8 cellular contexts compared by ENCODE assay signal in the genomic region with DNA sequence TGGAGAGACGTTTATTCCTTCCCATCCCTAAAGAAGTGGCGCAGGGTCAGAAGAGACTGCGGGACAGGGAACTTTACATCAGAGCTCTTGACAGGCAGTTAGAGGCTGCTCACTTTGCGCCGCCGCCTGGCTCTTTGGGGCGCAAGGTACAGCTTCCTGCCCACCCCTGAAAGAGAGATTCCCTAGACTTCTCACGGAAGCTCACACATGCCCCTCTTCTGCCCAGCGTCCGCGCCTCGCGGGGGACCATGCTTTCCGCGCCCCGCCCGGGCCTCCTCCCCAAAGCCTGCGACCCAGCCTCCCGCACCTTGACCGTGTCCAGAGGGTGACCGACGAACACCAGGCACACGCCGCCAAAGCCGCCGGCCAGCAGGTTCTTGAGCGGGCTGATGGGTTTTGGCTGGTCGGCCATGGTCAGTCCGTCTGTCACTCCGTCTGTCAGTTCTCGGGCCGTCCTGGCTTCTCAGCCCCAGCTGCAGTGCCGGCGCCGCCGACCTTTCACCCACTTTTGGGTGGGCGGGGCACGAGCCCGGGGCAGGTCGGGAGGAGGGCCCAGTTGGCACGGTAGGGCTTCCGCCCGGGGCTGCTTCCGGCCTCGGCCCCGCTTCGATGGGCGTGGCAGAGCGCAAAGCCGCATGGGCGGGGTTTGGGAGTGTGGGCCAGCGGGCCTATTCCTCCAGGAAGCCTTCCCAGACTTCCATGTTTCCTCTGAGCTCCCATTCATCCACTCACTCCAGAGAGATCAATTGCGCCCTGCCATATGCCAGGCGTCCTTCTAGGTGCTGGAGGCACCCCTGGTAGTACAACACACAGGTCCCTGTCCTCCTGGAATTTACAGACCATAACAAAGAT.
DNase-seq lines count a peak whose midpoint lies in the region; ATAC-seq and TF ChIP-seq lines count a peak whose summit lies in the region.

TSS of gene SLC25A20 (minus strand) at position 500 of the 852 bp plus-strand sequence. CDS start at position 412, 88 bp downstream.

- peak within 1 kb of the TSS; percentile 83 for H3K4me3 ChIP-seq in AG04449 (ENCODE audit: low read depth, low read length)

- DNase-seq in AG04449 (ENCODE audit: low read depth, low spot score) (no peak), NCI-H510A treated with DMSO at 0.1 percent for 48 hours (lab: John Stamatoyannopoulos, UW) (peak; percentile 58), cortex of kidney (lab: John Stamatoyannopoulos, UW) (peak; percentile 22), left kidney (ENCODE audit: low read depth, low spot score) (peak; percentile 94)
- peak; percentile 95 for DNase-seq in activated CD4-positive, alpha-beta T cell treated with anti-CD3 and anti-CD28 coated beads for 48 hours
- DNase-seq in stimulated activated CD4-positive, alpha-beta T cell treated with anti-CD3 and anti-CD28 coated beads, Interleukin-1b, Interleukin-23, amount 100 ng/mL, for 48 hours = peak; percentile 92

- CTCF ChIA-PET in AG04449 (lab: Yijun Ruan, JAX) = interaction anchor here (0.7 to 2.7 kb wide), 4 partner anchors 15 to 340 kb away, joined by 3 to 10 read pairs (median 4); no protein-coding TSS in a partner anchor

- ATAC-seq in GM18861 (IDR thresholded peaks at IDR 0.05; ENCODE audit: unreplicated experiment) = peak; percentile 81
- peak; percentile 80 for ATAC-seq in HG03095 (IDR thresholded peaks at IDR 0.05; ENCODE audit: unreplicated experiment)

- peak; percentile 10 for TF ChIP-seq CTCF in AG04449 (IDR thresholded peaks at IDR 0.05; ENCODE audit: insufficient read depth, low read length, missing control alignments)

- POLR2A ChIA-PET in AG04449 (lab: Yijun Ruan, JAX) = interaction anchor here (0.6 to 2.0 kb wide), 2 partner anchors 20 to 73 kb away, joined by 3 to 7 read pairs; partner anchors contain the start of gene ARIH2
